In the genomic region with DNA sequence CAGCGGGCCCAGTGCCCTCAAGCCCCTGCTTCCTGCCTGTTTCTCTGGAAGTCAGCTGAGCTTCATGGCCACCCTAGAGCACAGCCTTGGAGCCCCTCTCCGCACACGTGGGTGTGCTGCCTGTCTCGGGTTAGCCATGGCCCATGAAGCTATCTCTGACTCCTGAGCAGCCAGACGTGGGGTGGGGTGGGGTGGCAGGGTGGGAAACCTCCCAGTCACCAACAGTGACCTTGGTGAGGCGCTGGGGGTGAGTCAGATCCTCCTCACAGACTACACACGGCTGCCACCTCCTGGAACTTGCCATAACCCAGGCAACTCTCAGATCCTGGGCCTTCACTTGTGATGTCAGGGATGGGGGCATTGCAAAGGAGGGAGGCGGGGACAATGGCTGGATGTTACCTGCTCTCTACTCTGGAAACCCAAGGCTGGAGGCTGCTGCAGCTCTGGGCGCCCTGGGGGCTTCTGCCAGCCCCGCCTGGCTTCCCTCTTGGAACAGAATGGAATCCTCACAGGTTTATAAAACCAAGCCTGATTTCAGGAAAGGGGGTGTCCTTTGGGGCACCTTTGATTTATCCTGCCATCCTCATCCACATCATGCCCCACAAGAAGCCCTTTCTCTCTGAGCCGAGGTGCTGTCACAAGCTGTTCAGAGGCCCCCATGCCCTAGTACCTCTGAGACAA, we compare ENCODE assay signal across 8 cellular contexts.
DNase-seq lines count a peak whose midpoint lies in the region; TF ChIP-seq lines count a peak whose summit lies in the region.

No MANE protein-coding gene starts in this region.

- intact Hi-C loops in thyroid gland (cut with DNase I): loop anchor here (10.0 kb wide), 1 partner anchor 393 kb away; no protein-coding TSS in a partner anchor

- H3K27me3 ChIP-seq in thyroid gland: no peaks in the 10 kb centered on the region

- H3K4me3 ChIP-seq in astrocyte of the spinal cord (ENCODE audit: low read depth, low read length): no peak overlapping the region
- H3K4me3 ChIP-seq in thyroid gland (replicated peaks in 1 of 3): no peak overlapping the region

- peak; percentile 30 for DNase-seq in SIG-M5 treated with dmso at 0.1 percent for 504 hours (lab: John Stamatoyannopoulos, UW; ENCODE audit: unreplicated experiment)
- DNase-seq in SIG-M5 (lab: John Stamatoyannopoulos, UW): no peak
- peak; percentile 41 for DNase-seq in MV-4-11 (lab: John Stamatoyannopoulos, UW)
- DNase-seq in astrocyte of the spinal cord (ENCODE audit: low read depth, low spot score): peak; percentile 79
- DNase-seq in islet precursor cell: peak; percentile 94
- peak; percentile 83 to 84 for DNase-seq in thyroid gland
- DNase-seq in NCI-H1417 treated with DMSO at 0.1 percent for 48 hours (lab: John Stamatoyannopoulos, UW): no peak
- DNase-seq in NCI-H1105 (lab: John Stamatoyannopoulos, UW): no peak

- WGBS in thyroid gland, 2 donors: 55 to 65% methylated on average over 7 to 9 of the region's 11 CpGs

- in situ Hi-C loops in astrocyte of the spinal cord (cut with HindIII; ENCODE audit: low sequenced_read_pairs): no loop called here

- no peaks in the 10 kb centered on the region for H3K9me3 ChIP-seq in thyroid gland

- peak; percentile 84 for TF ChIP-seq CTCF in astrocyte of the spinal cord (IDR thresholded peaks at IDR 0.05; ENCODE audit: low read depth, low read length)
- TF ChIP-seq CTCF in thyroid gland (IDR thresholded peaks at IDR 0.05): peak in 5 of 6 experiments; percentile 51 to 81 (median 68)

- TF ChIP-seq POLR2A in thyroid gland (IDR thresholded peaks at IDR 0.05): no peak

- H3K27ac ChIP-seq in thyroid gland: peak overlapping the region in 1 of 3 donors; percentile 15

- H3K4me1 ChIP-seq in thyroid gland: peaks cover 0 to 7% of the 10 kb centered on the region in 2 donors

- H3K36me3 ChIP-seq in thyroid gland: no peaks in the 10 kb centered on the region

Comparison
In these comparisons a context has a peak if more than half of its experiments do, and no peak if none do; other contexts are left out.
1. DNase-seq: peak in SIG-M5 treated with dmso at 0.1 percent for 504 hours (single experiment), MV-4-11 (single experiment), astrocyte of the spinal cord (single experiment), islet precursor cell (single experiment) and thyroid gland (2 of 2); none in SIG-M5 (single experiment), NCI-H1417 treated with DMSO at 0.1 percent for 48 hours (single experiment) and NCI-H1105 (single experiment).